8 cellular contexts compared by ENCODE assay signal in genomic region chr1:6486433-6487011, GRCh38. TPM values are rescaled to one million over a fixed set of nuclear protein-coding genes. Genes with fewer than 3 reads are reported as not detected.
A peak's percentile ranks its signal among the peaks of the same experiment; 100 is the strongest.
DNase-seq lines count a peak whose midpoint lies in the region; ATAC-seq and TF ChIP-seq lines count a peak whose summit lies in the region.

No MANE protein-coding gene starts in this region.

- H3K36me3 Mint-ChIP-seq in T-helper 2 cell treated with Interferon-gamma antibody and Interleukin-4, amounts not matched to agents 5 μg/mL and 100 μg/mL, for 36 hours (ENCODE audit: low read depth): no peaks in the 10 kb centered on the region

- H3K4me1 ChIP-seq in right cardiac atrium (ENCODE audit: control insufficient read depth, insufficient read depth, low read length): no peaks in the 10 kb centered on the region

- no peaks in the 10 kb centered on the region for H3K9me3 Mint-ChIP-seq in T-helper 2 cell treated with Interferon-gamma antibody and Interleukin-4, amounts not matched to agents 5 μg/mL and 100 μg/mL, for 36 hours

- peak; percentile 95 for TF ChIP-seq CTCF in retinal pigment epithelial cell (conservative IDR thresholded peaks at IDR 0.05; ENCODE audit: low read depth, low read length)

- no peaks in the 10 kb centered on the region for H3K27me3 ChIP-seq in right cardiac atrium (ENCODE audit: control insufficient read depth, insufficient read depth)

- 4% methylated on average over 15 of the region's 15 CpGs for WGBS in right cardiac atrium

- H3K4me3 Mint-ChIP-seq in T-helper 2 cell treated with Interferon-gamma antibody and Interleukin-4, amounts not matched to agents 5 μg/mL and 100 μg/mL, for 36 hours: no peak overlapping the region

- H3K27ac ChIP-seq in right cardiac atrium (ENCODE audit: low read length): no peak overlapping the region

- no peaks in the 10 kb centered on the region for H3K9me3 ChIP-seq in right cardiac atrium (ENCODE audit: control insufficient read depth, low read length)

- intact Hi-C loops in right cardiac atrium (cut with DNase I): loop anchor here in 2 of 4 donors (5.0 kb wide), 1 partner anchor 161 kb away; no protein-coding TSS in a partner anchor

- H3K4me3 ChIP-seq in right cardiac atrium (ENCODE audit: low read length) (no peak overlapping the region), retinal pigment epithelial cell (ENCODE audit: low read length) (peak overlapping the region; percentile 53)

- no peak overlapping the region for H3K27ac Mint-ChIP-seq in T-helper 2 cell treated with Interferon-gamma antibody and Interleukin-4, amounts not matched to agents 5 μg/mL and 100 μg/mL, for 36 hours

- H3K4me1 Mint-ChIP-seq in T-helper 2 cell treated with Interferon-gamma antibody and Interleukin-4, amounts not matched to agents 5 μg/mL and 100 μg/mL, for 36 hours (ENCODE audit: low read depth): peaks cover 14% of the 10 kb centered on the region

- ATAC-seq in GM19351 (IDR thresholded peaks at IDR 0.05; ENCODE audit: unreplicated experiment) (peak; percentile 55), right cardiac atrium (peak; percentile 76)

- peak; percentile 94 for DNase-seq in AG08396 (ENCODE audit: low spot score)
- peak; percentile 81 for DNase-seq in NCI-H1105 treated with DMSO at 0.1 percent for 48 hours (lab: John Stamatoyannopoulos, UW)
- peak; percentile 76 for DNase-seq in T-helper 2 cell treated with Interferon-gamma antibody and Interleukin-4, amounts not matched to agents 5 μg/mL and 100 μg/mL, for 36 hours (ENCODE audit: low spot score)
- DNase-seq in amniotic stem cell (lab: John Stamatoyannopoulos, UW): peak; percentile 86
- DNase-seq in right cardiac atrium: peak; percentile 87 to 95 (median 94)
- DNase-seq in retinal pigment epithelial cell (ENCODE audit: low read depth): peak; percentile 30
- DNase-seq in NCI-H2107 treated with DMSO at 0.1 percent for 48 hours (lab: John Stamatoyannopoulos, UW; ENCODE audit: unreplicated experiment): no peak

- H3K27me3 Mint-ChIP-seq in T-helper 2 cell treated with Interferon-gamma antibody and Interleukin-4, amounts not matched to agents 5 μg/mL and 100 μg/mL, for 36 hours (ENCODE audit: low read depth): peaks cover 46% of the 10 kb centered on the region

RNA-seq across cellular contexts. Expression of gene PLEKHG5, which starts 4.9 kb away (rescaled TPM):
- total RNA-seq in right cardiac atrium: 1 to 10 TPM; 7.0 to 9.2 (median 8.5) TPM
- polyA plus RNA-seq in right cardiac atrium: 9.9 TPM

RNA-seq across cellular contexts. Expression of gene TNFRSF25, which starts 20.5 kb away (rescaled TPM):
- 1 to 10 TPM; 4.4 to 6.4 (median 5.1) TPM for total RNA-seq in right cardiac atrium
- polyA plus RNA-seq in right cardiac atrium: 6.6 TPM
